Comparison of ENCODE assay signal across 1 cellular context in the genomic region with DNA sequence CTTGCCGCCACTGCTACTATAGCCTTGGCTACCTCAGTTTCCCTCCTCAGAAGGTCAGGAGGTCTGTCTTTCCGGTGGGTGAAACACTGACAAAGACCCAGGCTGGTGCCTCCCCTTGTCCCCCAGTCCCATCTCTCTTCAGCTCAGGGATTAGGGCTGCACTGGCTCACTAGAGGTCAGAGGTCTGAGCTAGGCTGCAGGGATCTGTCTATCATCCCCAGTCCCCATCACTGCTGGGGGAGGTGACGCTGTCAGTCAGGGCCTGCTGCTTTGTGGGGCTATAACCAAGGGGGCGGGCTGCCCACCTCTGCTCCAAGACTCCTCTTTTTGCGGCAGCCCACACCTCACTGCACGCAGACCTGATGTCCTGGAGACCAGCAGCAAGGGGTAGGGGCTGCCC.
TF ChIP-seq lines count a peak whose summit lies in the region.

No MANE protein-coding gene starts in this region.

TF ChIP-seq in HEK293T, 16 proteins besides CTCF, POLR2A, EP300 and RAD21 (continued from another document):
- no peak for TF ChIP-seq FOXM1 (IDR thresholded peaks at IDR 0.05; ENCODE audit: borderline replicate concordance)
